1 cellular context compared by ENCODE assay signal in the genomic region with DNA sequence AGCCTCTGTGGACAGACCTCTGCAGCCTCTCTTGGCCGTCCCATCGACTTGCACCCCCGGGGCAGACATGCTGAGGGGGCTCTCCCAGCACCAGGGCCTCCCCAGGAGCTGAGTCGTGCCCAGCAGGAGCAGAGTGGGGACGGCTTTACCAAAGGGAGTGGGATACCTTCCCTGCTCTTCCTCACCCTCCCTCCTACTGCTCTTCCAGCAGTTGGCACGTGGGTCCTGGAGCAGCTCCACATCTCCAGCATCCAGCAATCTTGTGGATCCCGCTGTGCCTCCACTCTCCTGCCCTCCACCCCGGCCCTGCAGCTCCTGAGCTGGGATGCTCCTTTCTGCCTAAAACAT.
TF ChIP-seq lines count a peak whose summit lies in the region.

No MANE protein-coding gene starts in this region.

TF ChIP-seq in H1, 55 proteins besides CTCF, POLR2A, EP300 and RAD21:
- TF ChIP-seq EZH2 (IDR thresholded peaks at IDR 0.05; ENCODE audit: low read depth, low read length, severe bottlenecking) (no peak), SIX5 (IDR thresholded peaks at IDR 0.05; ENCODE audit: low read depth, low read length) (no peak), SP4 (IDR thresholded peaks at IDR 0.05; ENCODE audit: low read length) (no peak)
- TF ChIP-seq, protein P1, sequence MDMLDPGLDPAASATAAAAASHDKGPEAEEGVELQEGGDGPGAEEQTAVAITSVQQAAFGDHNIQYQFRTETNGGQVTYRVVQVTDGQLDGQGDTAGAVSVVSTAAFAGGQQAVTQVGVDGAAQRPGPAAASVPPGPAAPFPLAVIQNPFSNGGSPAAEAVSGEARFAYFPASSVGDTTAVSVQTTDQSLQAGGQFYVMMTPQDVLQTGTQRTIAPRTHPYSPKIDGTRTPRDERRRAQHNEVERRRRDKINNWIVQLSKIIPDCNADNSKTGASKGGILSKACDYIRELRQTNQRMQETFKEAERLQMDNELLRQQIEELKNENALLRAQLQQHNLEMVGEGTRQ (IDR thresholded peaks at IDR 0.05; ENCODE audit: low read length), result no peak
